In the genomic region with DNA sequence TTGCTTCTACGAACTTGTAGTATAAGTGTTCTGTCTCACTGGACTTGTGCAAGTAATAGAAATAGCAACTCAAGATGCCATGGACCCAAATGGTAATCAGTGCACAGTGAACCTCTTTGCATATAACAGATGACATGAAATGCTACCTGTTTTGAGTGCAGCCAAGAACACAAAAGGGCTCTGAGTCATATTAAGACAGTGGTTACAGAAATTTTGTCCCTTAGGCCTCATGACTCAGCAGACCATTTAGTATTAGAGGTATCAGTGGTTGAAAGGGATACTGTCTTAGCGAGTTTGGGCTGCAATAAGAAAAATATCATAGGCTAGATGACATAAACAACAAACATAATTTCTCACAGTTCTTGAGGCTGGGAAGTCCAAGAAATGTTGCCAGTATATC, we compare ENCODE assay signal across 13 cellular contexts.
DNase-seq lines count a peak whose midpoint lies in the region; ATAC-seq, FAIRE-seq and TF ChIP-seq lines count a peak whose summit lies in the region.
"Had no signal": no experiment of that assay in that cellular context is flagged by ENCODE, and none has a peak within 500 bp of the region (broad histone marks: within the 10 kb centered on the region; RNA-seq: fewer than 3 reads in every experiment).

No MANE protein-coding gene starts in this region.

- H3K4me3 ChIP-seq in OCI-LY3 (ENCODE audit: low read length) = no peak overlapping the region
- H3K4me3 ChIP-seq: gastrocnemius medialis, left ventricle myocardium inferior, stomach had no signal

- peak overlapping the region; percentile 19; the same call in 1 of the 2 replicates for H2AFZ ChIP-seq in OCI-LY3 (ENCODE audit: low read depth, low read length)

- DNase-seq in GM12892 (ENCODE audit: insufficient read length) (no peak), mucosa of gallbladder (ENCODE audit: low spot score) (no peak), ecto neural progenitor cell (ENCODE audit: low spot score) (no peak), NCI-H128 (lab: John Stamatoyannopoulos, UW; ENCODE audit: unreplicated experiment) (no peak)
- DNase-seq: gastrocnemius medialis, left ventricle myocardium inferior, NCI-H1417 treated with DMSO at 0.1 percent for 48 hours, stomach had no signal

- no peaks in the 10 kb centered on the region for H3K79me2 ChIP-seq in OCI-LY3 (ENCODE audit: low read length)

- ATAC-seq in GM21381 (IDR thresholded peaks at IDR 0.05; ENCODE audit: unreplicated experiment) (peak; percentile 64), HG03025 (IDR thresholded peaks at IDR 0.05; ENCODE audit: low FRiP score, unreplicated experiment) (peak; percentile 87)
- ATAC-seq in activated CD4-positive, CD25-positive, alpha-beta regulatory T cell treated with anti-CD3 and anti-CD28 coated beads, Interleukin-2, amount 50 U/mL, for 24 hours = no peak
- ATAC-seq: gastrocnemius medialis had no signal

- no peaks in the 10 kb centered on the region for H3K27me3 ChIP-seq in OCI-LY3 (ENCODE audit: low read depth, low read length)
- H3K27me3 ChIP-seq: gastrocnemius medialis, stomach had no signal

- H3K9ac ChIP-seq in OCI-LY3 (ENCODE audit: low read length) = no peak overlapping the region

- TF ChIP-seq CTCF in OCI-LY3 (IDR thresholded peaks at IDR 0.05; ENCODE audit: low read depth, low read length) = no peak

- no peak for TF ChIP-seq POLR2A in GM12892 (IDR thresholded peaks at IDR 0.05; ENCODE audit: low read depth, low read length)

- H4K20me1 ChIP-seq in OCI-LY3 (ENCODE audit: insufficient read depth, low read length) = no peaks in the 10 kb centered on the region

- FAIRE-seq in GM12892 (lab: Jason Lieb, UNC) = peak; percentile 67

- peaks cover 18% of the 10 kb centered on the region for H3K4me1 ChIP-seq in OCI-LY3 (ENCODE audit: low read length)
- H3K4me1 ChIP-seq: gastrocnemius medialis, left ventricle myocardium inferior, stomach had no signal

- no peaks in the 10 kb centered on the region for H3K9me3 ChIP-seq in OCI-LY3 (ENCODE audit: insufficient read depth, low read length)
- H3K9me3 ChIP-seq: gastrocnemius medialis, stomach had no signal

- H3K27ac ChIP-seq in OCI-LY3 (ENCODE audit: low read length) = no peak overlapping the region
- H3K27ac ChIP-seq: gastrocnemius medialis, left ventricle myocardium inferior, stomach, VCaP had no signal

- peak overlapping the region; percentile 26 for H3K4me2 ChIP-seq in OCI-LY3 (ENCODE audit: low read length)

- H3K36me3 ChIP-seq in OCI-LY3 (replicated peaks; ENCODE audit: low read depth, low read length) = no peaks in the 10 kb centered on the region
- H3K36me3 ChIP-seq: gastrocnemius medialis, left ventricle myocardium inferior, stomach had no signal

Comparison
In these comparisons a context has a peak if more than half of its experiments do, and no peak if none do; other contexts are left out.
1. ATAC-seq: peak in GM21381 (single experiment) and HG03025 (single experiment); none in activated CD4-positive, CD25-positive, alpha-beta regulatory T cell treated with anti-CD3 and anti-CD28 coated beads, Interleukin-2, amount 50 U/mL, for 24 hours (0 of 2).